15 cellular contexts compared by ENCODE assay signal in the genomic region with DNA sequence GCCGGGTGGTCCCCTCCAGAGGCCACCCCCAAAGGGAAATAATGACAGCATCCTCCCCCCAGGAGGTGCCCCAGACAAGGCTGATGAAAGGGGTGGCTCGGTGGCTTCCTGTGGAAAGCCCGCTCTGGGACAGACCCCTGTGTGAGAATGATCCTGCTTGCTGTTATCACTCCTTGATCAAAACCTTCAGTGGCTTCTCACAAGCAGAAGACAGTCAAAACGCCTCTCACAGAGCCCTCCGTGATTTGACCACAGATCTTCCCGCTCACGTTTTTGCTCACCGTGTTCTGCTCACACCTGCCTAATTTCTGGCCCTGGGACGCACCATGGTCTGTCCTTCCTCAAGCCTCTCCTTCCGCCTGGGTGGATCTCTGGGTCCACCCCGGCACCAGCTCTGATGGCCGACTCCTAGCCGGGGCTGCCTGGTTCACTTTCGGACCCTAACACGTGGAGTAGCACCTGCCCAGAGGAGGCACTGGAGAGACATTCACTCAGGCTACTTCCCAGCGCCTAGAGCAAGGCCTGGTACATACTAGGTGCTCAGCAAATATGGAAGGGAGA.
DNase-seq lines count a peak whose midpoint lies in the region; ATAC-seq and TF ChIP-seq lines count a peak whose summit lies in the region.
"Had no signal": no experiment of that assay in that cellular context is flagged by ENCODE, and none has a peak within 500 bp of the region (broad histone marks: within the 10 kb centered on the region; RNA-seq: fewer than 3 reads in every experiment).

No MANE protein-coding gene starts in this region.

- no peak overlapping the region for H2AK5ac ChIP-seq in mesendoderm (ENCODE audit: low read length)

- H2BK5ac ChIP-seq in mesendoderm (ENCODE audit: low read length), result no peak overlapping the region

- no peaks in the 10 kb centered on the region for H3K79me1 ChIP-seq in mesendoderm (ENCODE audit: low read length)

- no peaks in the 10 kb centered on the region for H3K9me3 Mint-ChIP-seq in endodermal cell
- H3K9me3 Mint-ChIP-seq in naive thymus-derived CD8-positive, alpha-beta T cell, result no peaks in the 10 kb centered on the region
- H3K9me3 Mint-ChIP-seq: activated naive CD8-positive, alpha-beta T cell treated with anti-CD3 and anti-CD28 coated beads, Interleukin-2, amount 10 ng/mL, durations not matched to agents 7 days and 5 days; stimulated activated naive CD8-positive, alpha-beta T cell treated with anti-CD3 and anti-CD28 coated beads, Interleukin-15, Interleukin-2, amounts not matched to agents 100 ng/mL and 50 ng/mL, for 24 hours had no signal

- no peak overlapping the region for H3K27ac Mint-ChIP-seq in endodermal cell
- H3K27ac Mint-ChIP-seq in naive thymus-derived CD8-positive, alpha-beta T cell, result no peak overlapping the region
- H3K27ac Mint-ChIP-seq: activated naive CD8-positive, alpha-beta T cell treated with anti-CD3 and anti-CD28 coated beads, Interleukin-2, amount 10 ng/mL, durations not matched to agents 7 days and 5 days; stimulated activated naive CD8-positive, alpha-beta T cell treated with anti-CD3 and anti-CD28 coated beads, Interleukin-15, Interleukin-2, amounts not matched to agents 100 ng/mL and 50 ng/mL, for 24 hours had no signal

- POLR2A ChIA-PET in PC-9 (lab: Charles Lee; ENCODE audit: unreplicated experiment), result no interaction called here
- POLR2A ChIA-PET in naive thymus-derived CD8-positive, alpha-beta T cell (lab: Charles Lee), result no interaction called here

- H4K20me1 ChIP-seq in BLaER1 treated with 17β-estradiol and CSF1 and Interleukin-3, amounts not matched to agents 10 nM and 100 nM, result no peaks in the 10 kb centered on the region
- no peaks in the 10 kb centered on the region for H4K20me1 ChIP-seq in PC-9 (ENCODE audit: insufficient read depth)

- no peaks in the 10 kb centered on the region for H3K4me1 Mint-ChIP-seq in endodermal cell
- H3K4me1 Mint-ChIP-seq in naive thymus-derived CD8-positive, alpha-beta T cell, result peaks cover 10 to 14% (median 13%) of the 10 kb centered on the region in 4 donors

- no peaks in the 10 kb centered on the region for H3K9me3 ChIP-seq in BLaER1 treated with 17β-estradiol and CSF1 and Interleukin-3, amounts not matched to agents 10 nM and 100 nM (replicated peaks in 1 of 11)
- H3K9me3 ChIP-seq in PC-9 (ENCODE audit: insufficient read depth, low read depth) (no peaks in the 10 kb centered on the region), endodermal cell (ENCODE audit: control insufficient read depth, low read length) (peaks cover 6% of the 10 kb centered on the region), skeletal muscle satellite cell (replicated peaks; ENCODE audit: low read length) (no peaks in the 10 kb centered on the region)
- H3K9me3 ChIP-seq: neutrophil had no signal

- no peak overlapping the region for H3K18ac ChIP-seq in mesendoderm (ENCODE audit: low read length)

- H4K5ac ChIP-seq in mesendoderm (ENCODE audit: low read length), result no peak overlapping the region

- intact Hi-C loops in PC-9 (cut with micrococcal nuclease; ENCODE audit: unreplicated experiment), result loop anchor here (1.0 to 10.0 kb wide), 10 partner anchors 27 to 403 kb away; a partner anchor contains a TSS

- no peak for ATAC-seq in naive thymus-derived CD8-positive, alpha-beta T cell
- no peak for ATAC-seq in GM21717 (IDR thresholded peaks at IDR 0.05; ENCODE audit: unreplicated experiment)

- H3K27ac ChIP-seq in BLaER1 treated with 17β-estradiol and CSF1 and Interleukin-3, amounts not matched to agents 10 nM and 100 nM, result peak overlapping the region in 7 of 11 experiments; percentile 1 to 37 (median 19); a peak in 8 of 22 replicates
- peak overlapping the region; percentile 93 for H3K27ac ChIP-seq in PC-9
- peak overlapping the region; percentile 67 for H3K27ac ChIP-seq in endodermal cell (ENCODE audit: low read depth, low read length)
- H3K27ac ChIP-seq in mesendoderm (ENCODE audit: low read depth, low read length), result no peak overlapping the region
- H3K27ac ChIP-seq: KMS-11, neutrophil had no signal

- H3K56ac ChIP-seq in mesendoderm (ENCODE audit: low read length), result no peak overlapping the region

- H3K4me2 ChIP-seq in BLaER1 treated with 17β-estradiol and CSF1 and Interleukin-3, amounts not matched to agents 10 nM and 100 nM, result peak overlapping the region; percentile 66 to 90 (median 78)
- H3K4me2 ChIP-seq in PC-9 (peak overlapping the region; percentile 79), skeletal muscle satellite cell (ENCODE audit: low read length) (peak overlapping the region; percentile 62), mesendoderm (ENCODE audit: low read length) (no peak overlapping the region)
- H3K4me2 ChIP-seq: KMS-11 had no signal

- H3K9me2 ChIP-seq in PC-9 (ENCODE audit: insufficient read depth), result no peaks in the 10 kb centered on the region

- no peak overlapping the region for H3K4me3 ChIP-seq in BLaER1 treated with 17β-estradiol and CSF1 and Interleukin-3, amounts not matched to agents 10 nM and 100 nM
- H3K4me3 ChIP-seq in PC-9 (peak overlapping the region; percentile 32; the same call in 1 of the 2 replicates), endodermal cell (ENCODE audit: low read length) (no peak overlapping the region), skeletal muscle satellite cell (ENCODE audit: low read length) (peak overlapping the region; percentile 24), mesendoderm (ENCODE audit: low read length) (no peak overlapping the region)

- H3K36me3 ChIP-seq in BLaER1 treated with 17β-estradiol and CSF1 and Interleukin-3, amounts not matched to agents 10 nM and 100 nM, result no peaks in the 10 kb centered on the region
- H3K36me3 ChIP-seq in PC-9 (ENCODE audit: low read depth) (no peaks in the 10 kb centered on the region), endodermal cell (ENCODE audit: control insufficient read depth, insufficient read depth, low read length) (no peaks in the 10 kb centered on the region), skeletal muscle satellite cell (ENCODE audit: insufficient read depth, low read length) (no peaks in the 10 kb centered on the region), mesendoderm (ENCODE audit: control insufficient read depth, insufficient read depth, low read length) (no peaks in the 10 kb centered on the region)
- H3K36me3 ChIP-seq: neutrophil had no signal

- no peak overlapping the region for H3K23ac ChIP-seq in mesendoderm (ENCODE audit: low read length)

- H3K79me2 ChIP-seq in PC-9 (ENCODE audit: low read depth) (no peaks in the 10 kb centered on the region), mesendoderm (ENCODE audit: control insufficient read depth, insufficient read depth, low read length) (no peaks in the 10 kb centered on the region)

- H3K4me3 Mint-ChIP-seq in endodermal cell, result no peak overlapping the region
- H3K4me3 Mint-ChIP-seq in naive thymus-derived CD8-positive, alpha-beta T cell, result no peak overlapping the region
- H3K4me3 Mint-ChIP-seq: activated naive CD8-positive, alpha-beta T cell treated with anti-CD3 and anti-CD28 coated beads, Interleukin-2, amount 10 ng/mL, durations not matched to agents 7 days and 5 days; stimulated activated naive CD8-positive, alpha-beta T cell treated with anti-CD3 and anti-CD28 coated beads, Interleukin-15, Interleukin-2, amounts not matched to agents 100 ng/mL and 50 ng/mL, for 24 hours had no signal

- peaks cover 62% of the 10 kb centered on the region for H3F3A ChIP-seq in PC-9 (ENCODE audit: insufficient read depth, low read depth)

- WGBS in endodermal cell (ENCODE audit: insufficient coverage in 1 of 2, insufficient read length in 1 of 2), 2 experiments, result 87 to 88% methylated on average over 13 to 16 of the region's 16 CpGs
- WGBS in mesendoderm (ENCODE audit: extremely low coverage, insufficient coverage, low lambda C conversion rate), result no CpG with 5 or more reads among the region's 16 CpGs

- H3K27me3 Mint-ChIP-seq in endodermal cell (ENCODE audit: insufficient read depth), result no peaks in the 10 kb centered on the region
- peaks cover 0 to 32% (median 15%) of the 10 kb centered on the region in 5 donors for H3K27me3 Mint-ChIP-seq in naive thymus-derived CD8-positive, alpha-beta T cell

- H3K9ac ChIP-seq in BLaER1 treated with 17β-estradiol and CSF1 and Interleukin-3, amounts not matched to agents 10 nM and 100 nM, result peak overlapping the region in 2 of 11 experiments; percentile 5 to 9; a peak in 2 of 22 replicates
- H3K9ac ChIP-seq in endodermal cell (ENCODE audit: extremely low read depth, low read length, poor library complexity, severe bottlenecking) (no peak overlapping the region), skeletal muscle satellite cell (ENCODE audit: low read depth, low read length) (peak overlapping the region; percentile 55), mesendoderm (ENCODE audit: low read length) (no peak overlapping the region)
- H3K9ac ChIP-seq: KMS-11 had no signal

- no peak overlapping the region for H2BK15ac ChIP-seq in mesendoderm (replicated peaks; ENCODE audit: low read depth)

- CTCF ChIA-PET in PC-9 (lab: Charles Lee), result interaction anchor here (1.3 kb wide), 1 partner anchor 395 kb away, joined by 3 read pairs; no protein-coding TSS in a partner anchor

- H3K27me3 ChIP-seq in BLaER1 treated with 17β-estradiol and CSF1 and Interleukin-3, amounts not matched to agents 10 nM and 100 nM, result no peaks in the 10 kb centered on the region
- H3K27me3 ChIP-seq in PC-9 (ENCODE audit: insufficient read depth, low read depth) (no peaks in the 10 kb centered on the region), endodermal cell (ENCODE audit: control insufficient read depth, insufficient read depth, low read length, poor library complexity, severe bottlenecking) (no peaks in the 10 kb centered on the region), skeletal muscle satellite cell (ENCODE audit: control insufficient read depth, insufficient read depth, low read length) (no peaks in the 10 kb centered on the region), mesendoderm (ENCODE audit: insufficient read depth, low read length, poor library complexity) (no peaks in the 10 kb centered on the region)
- H3K27me3 ChIP-seq: neutrophil had no signal

- peaks cover 24 to 74% (median 66%) of the 10 kb centered on the region in 10 experiments for H3K4me1 ChIP-seq in BLaER1 treated with 17β-estradiol and CSF1 and Interleukin-3, amounts not matched to agents 10 nM and 100 nM
- H3K4me1 ChIP-seq in PC-9 (replicated peaks; ENCODE audit: insufficient read depth) (peaks cover 86% of the 10 kb centered on the region), endodermal cell (ENCODE audit: control insufficient read depth, insufficient read depth, low read length) (no peaks in the 10 kb centered on the region), skeletal muscle satellite cell (ENCODE audit: control insufficient read depth, insufficient read depth, low read length) (peaks cover 40% of the 10 kb centered on the region), mesendoderm (ENCODE audit: control insufficient read depth, low read depth, low read length) (no peaks in the 10 kb centered on the region)

- BruUV-seq in PC-9 (replicated peaks; lab: Mats Ljungman, UMichigan), result no TSS peak

- no peak overlapping the region for H2BK120ac ChIP-seq in mesendoderm (ENCODE audit: low read depth, low read length)

- no peaks in the 10 kb centered on the region for H3K36me3 Mint-ChIP-seq in endodermal cell (ENCODE audit: low read depth)
- no peaks in the 10 kb centered on the region for H3K36me3 Mint-ChIP-seq in naive thymus-derived CD8-positive, alpha-beta T cell
- H3K36me3 Mint-ChIP-seq: activated naive CD8-positive, alpha-beta T cell treated with anti-CD3 and anti-CD28 coated beads, Interleukin-2, amount 10 ng/mL, durations not matched to agents 7 days and 5 days had no signal

- peak overlapping the region; percentile 17; the same call in 1 of the 2 replicates for H2AFZ ChIP-seq in PC-9

- H3K4ac ChIP-seq in mesendoderm (ENCODE audit: low read depth, low read length), result no peak overlapping the region

- TF ChIP-seq CTCF in PC-9 (conservative IDR thresholded peaks at IDR 0.05), result no peak
- TF ChIP-seq CTCF in endodermal cell (conservative IDR thresholded peaks at IDR 0.05), result no peak

- no peak overlapping the region for H4K8ac ChIP-seq in mesendoderm (ENCODE audit: low read depth, low read length)

- DNase-seq in PC-9 (no peak), endodermal cell (no peak), retina (no peak), mesendoderm (no peak)
- DNase-seq in naive thymus-derived CD8-positive, alpha-beta T cell, result no peak
- DNase-seq: activated CD4-positive, CD25-positive, alpha-beta regulatory T cell treated with anti-CD3 and anti-CD28 coated beads, Interleukin-2, amount 50 U/mL, for 72 hours; activated naive CD8-positive, alpha-beta T cell treated with anti-CD3 and anti-CD28 coated beads, Interleukin-2, amount 10 ng/mL, durations not matched to agents 7 days and 5 days; NCI-H2171 treated with DMSO at 0.1 percent for 48 hours; SIG-M5 had no signal

Comparison
In these comparisons a context has a peak if more than half of its experiments do, and no peak if none do; other contexts are left out.
1. H3K4me3 ChIP-seq: peak in PC-9 (single experiment) and skeletal muscle satellite cell (single experiment); none in BLaER1 treated with 17β-estradiol and CSF1 and Interleukin-3, amounts not matched to agents 10 nM and 100 nM (0 of 10), endodermal cell (single experiment) and mesendoderm (single experiment).